ENCODE assay signal across 17 cellular contexts in genomic region chr14:34065222-34065621, GRCh38.
DNase-seq lines count a peak whose midpoint lies in the region; ATAC-seq and TF ChIP-seq lines count a peak whose summit lies in the region.
"Had no signal": no experiment of that assay in that cellular context is flagged by ENCODE, and none has a peak within 500 bp of the region (broad histone marks: within the 10 kb centered on the region; RNA-seq: fewer than 3 reads in every experiment).

No MANE protein-coding gene starts in this region.

- no peaks in the 10 kb centered on the region for H3K36me3 Mint-ChIP-seq in CD4-positive, alpha-beta T cell (ENCODE audit: low read depth)
- H3K36me3 Mint-ChIP-seq: CD8-positive, alpha-beta T cell had no signal

- DNase-seq in right atrium auricular region (ENCODE audit: low spot score) (no peak), left cardiac atrium (no peak), SJCRH30 (peak; percentile 61 to 70), coronary artery (ENCODE audit: low spot score) (no peak), thoracic aorta (ENCODE audit: low spot score) (no peak), inferior parietal cortex (ENCODE audit: extremely low spot score) (no peak)
- no peak for DNase-seq in CD4-positive, alpha-beta T cell
- DNase-seq: BE2C; CD8-positive, alpha-beta T cell; COR-L47; DMS153; DMS79 treated with DMSO at 0.1 percent for 48 hours; EL; H7 had no signal

- ATAC-seq in left cardiac atrium (no peak), thoracic aorta (ENCODE audit: insufficient number of reproducible peaks, low FRiP score, low read depth) (no peak)
- no peak for ATAC-seq in CD4-positive, alpha-beta T cell (ENCODE audit: poor library complexity)
- ATAC-seq: A549; CD8-positive, alpha-beta T cell; GM23338 had no signal

- TF ChIP-seq CTCF in right atrium auricular region (IDR thresholded peaks at IDR 0.05) (no peak), coronary artery (IDR thresholded peaks at IDR 0.05) (no peak), thoracic aorta (IDR thresholded peaks at IDR 0.05) (no peak)
- no peak for TF ChIP-seq CTCF in CD4-positive, alpha-beta T cell (IDR thresholded peaks at IDR 0.05)

- intact Hi-C loops in left cardiac atrium (cut with DNase I) = loop anchor here in 1 of 2 donors (10.0 kb wide), 1 partner anchor 170 kb away; no protein-coding TSS in a partner anchor
- intact Hi-C loops in CD4-positive, alpha-beta T cell (cut with DNase I, micrococcal nuclease) = no loop called here

- H3K36me3 ChIP-seq in right atrium auricular region (no peaks in the 10 kb centered on the region), SJCRH30 (0 out of 2 replicates have a peak, but pooled peaks cover 2% of the 10 kb centered on the region), thoracic aorta (no peaks in the 10 kb centered on the region)
- H3K36me3 ChIP-seq: BE2C had no signal

- no peaks in the 10 kb centered on the region for H3K4me1 Mint-ChIP-seq in CD4-positive, alpha-beta T cell (ENCODE audit: low read depth)

- H3K27me3 Mint-ChIP-seq in CD4-positive, alpha-beta T cell = peaks cover 12% of the 10 kb centered on the region

- H3K27me3 ChIP-seq in right atrium auricular region (no peaks in the 10 kb centered on the region), SJCRH30 (no peaks in the 10 kb centered on the region), thoracic aorta (replicated peaks; ENCODE audit: insufficient read depth) (no peaks in the 10 kb centered on the region)
- no peaks in the 10 kb centered on the region for H3K27me3 ChIP-seq in CD4-positive, alpha-beta T cell (ENCODE audit: control insufficient read depth, insufficient read depth, low read length)
- H3K27me3 ChIP-seq: BE2C had no signal

- no peaks in the 10 kb centered on the region for H3K9me3 Mint-ChIP-seq in CD4-positive, alpha-beta T cell
- H3K9me3 Mint-ChIP-seq: CD8-positive, alpha-beta T cell; GM23338 had no signal

- POLR2A ChIA-PET in CD4-positive, alpha-beta T cell (lab: Charles Lee) = no interaction called here

- no peak overlapping the region for H3K27ac Mint-ChIP-seq in CD4-positive, alpha-beta T cell
- H3K27ac Mint-ChIP-seq: CD8-positive, alpha-beta T cell; GM23338 had no signal

- H3K4me1 ChIP-seq in right atrium auricular region (peaks cover 0 to 42% of the 10 kb centered on the region in 2 donors), SJCRH30 (peaks cover 16% of the 10 kb centered on the region), thoracic aorta (ENCODE audit: control insufficient read depth in 1 of 2, low read depth in 2 of 2) (peaks cover 11 to 46% of the 10 kb centered on the region in 2 donors)
- H3K4me1 ChIP-seq: BE2C had no signal

- H3K4me3 ChIP-seq in right atrium auricular region (no peak overlapping the region), SJCRH30 (no peak overlapping the region), coronary artery (no peak overlapping the region), thoracic aorta (no peak overlapping the region)
- H3K4me3 ChIP-seq: A549, GM23338 had no signal

- CTCF ChIA-PET in CD4-positive, alpha-beta T cell (lab: Charles Lee) = no interaction called here

- H3K9me3 ChIP-seq in right atrium auricular region = no peaks in the 10 kb centered on the region
- no peaks in the 10 kb centered on the region for H3K9me3 ChIP-seq in SJCRH30 (replicated peaks)
- no peaks in the 10 kb centered on the region for H3K9me3 ChIP-seq in thoracic aorta
- H3K9me3 ChIP-seq in CD4-positive, alpha-beta T cell (ENCODE audit: control insufficient read depth, low read length) = no peaks in the 10 kb centered on the region
- H3K9me3 ChIP-seq: A549, BE2C had no signal

- H3K4me3 Mint-ChIP-seq in CD4-positive, alpha-beta T cell = no peak overlapping the region
- H3K4me3 Mint-ChIP-seq: CD8-positive, alpha-beta T cell; GM23338 had no signal

- H3K27ac ChIP-seq in right atrium auricular region = peak overlapping the region; percentile 68 to 91
- H3K27ac ChIP-seq in SJCRH30 = no peak overlapping the region
- peak overlapping the region; percentile 27 to 81 for H3K27ac ChIP-seq in coronary artery
- H3K27ac ChIP-seq in thoracic aorta = peak overlapping the region; percentile 54 to 63
- H3K27ac ChIP-seq in CD4-positive, alpha-beta T cell (ENCODE audit: low read depth, low read length) = no peak overlapping the region
- H3K27ac ChIP-seq: C4-2B had no signal

Comparison
In these comparisons a context has a peak if more than half of its experiments do, and no peak if none do; other contexts are left out.
1. DNase-seq: peak in SJCRH30 (2 of 2); none in right atrium auricular region (single experiment), left cardiac atrium (single experiment), coronary artery (single experiment), thoracic aorta (single experiment), CD4-positive, alpha-beta T cell (0 of 10) and inferior parietal cortex (single experiment).
2. H3K27ac ChIP-seq: peak in right atrium auricular region (2 of 2), coronary artery (2 of 2) and thoracic aorta (2 of 2); none in SJCRH30 (single experiment) and CD4-positive, alpha-beta T cell (single experiment).